In the genomic region with DNA sequence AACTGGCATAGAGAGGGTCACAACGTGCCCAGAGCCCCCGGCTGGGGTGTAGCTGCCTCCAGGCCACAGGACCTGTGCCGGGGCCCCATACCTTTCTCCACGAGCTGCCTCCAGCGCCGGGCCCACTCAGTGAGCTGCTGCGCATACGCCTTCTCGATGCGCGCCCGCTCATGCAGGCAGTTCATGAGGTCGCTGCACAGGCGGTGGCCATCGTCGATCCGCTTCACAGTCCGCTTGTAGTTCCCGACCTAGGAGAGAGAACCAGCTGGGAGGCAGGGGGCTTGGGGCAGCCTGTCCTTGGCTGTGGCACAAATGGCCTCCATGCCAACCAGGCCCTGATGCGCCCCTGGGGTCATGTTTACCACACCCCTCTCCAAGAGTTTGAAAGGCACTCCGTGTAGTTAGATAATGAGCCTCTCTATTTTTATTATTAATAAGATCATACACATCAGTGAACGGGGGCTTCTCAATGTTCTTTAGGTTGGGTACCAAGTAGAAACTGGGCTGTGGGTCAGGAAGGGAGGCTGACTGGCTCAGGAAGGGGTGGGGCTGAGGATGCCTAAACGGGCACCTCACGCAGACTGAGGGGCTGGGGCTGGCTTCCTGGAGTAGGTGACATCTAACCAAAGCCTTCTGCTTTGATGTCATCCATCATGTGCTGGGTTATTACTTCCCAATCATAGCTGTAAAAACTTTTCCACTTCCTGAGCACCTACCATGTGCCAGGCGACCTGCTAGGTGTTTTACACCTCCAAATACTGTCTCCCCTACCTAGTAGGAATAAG, we compare ENCODE assay signal across 17 cellular contexts. TPM values are rescaled to one million over a fixed set of nuclear protein-coding genes. Genes with fewer than 3 reads are reported as not detected.
DNase-seq lines count a peak whose midpoint lies in the region; ATAC-seq lines count a peak whose summit lies in the region.
"Had no signal": no experiment of that assay in that cellular context is flagged by ENCODE, and none has a peak within 500 bp of the region (broad histone marks: within the 10 kb centered on the region; RNA-seq: fewer than 3 reads in every experiment).

No MANE protein-coding gene starts in this region.

- peaks cover 66% of the 10 kb centered on the region for H3K4me1 Mint-ChIP-seq in activated CD8-positive, alpha-beta memory T cell treated with anti-CD3 and anti-CD28 coated beads, Interleukin-2, amount 10 ng/mL, durations not matched to agents 7 days and 5 days
- peaks cover 36% of the 10 kb centered on the region for H3K4me1 Mint-ChIP-seq in T-helper 2 cell treated with Interferon-gamma antibody and Interleukin-4, amounts not matched to agents 5 μg/mL and 100 μg/mL, for 36 hours (ENCODE audit: low read depth)

- H3K4me3 ChIP-seq in skeletal muscle tissue (ENCODE audit: low read length in 3 of 3): no peak overlapping the region

- H3K4me1 ChIP-seq in skeletal muscle tissue (ENCODE audit: control insufficient read depth in 3 of 3, insufficient read depth in 3 of 3, low read length in 3 of 3): peaks cover 41 to 56% (median 50%) of the 10 kb centered on the region in 3 donors

- peak overlapping the region; percentile 87 for H3K27ac Mint-ChIP-seq in activated CD8-positive, alpha-beta memory T cell treated with anti-CD3 and anti-CD28 coated beads, Interleukin-2, amount 10 ng/mL, durations not matched to agents 7 days and 5 days
- peak overlapping the region; percentile 57 for H3K27ac Mint-ChIP-seq in T-helper 2 cell treated with Interferon-gamma antibody and Interleukin-4, amounts not matched to agents 5 μg/mL and 100 μg/mL, for 36 hours

- no peaks in the 10 kb centered on the region for H3K9me3 ChIP-seq in skeletal muscle tissue (ENCODE audit: control insufficient read depth in 3 of 3, low read length in 3 of 3)

- DNase-seq in activated CD8-positive, alpha-beta memory T cell treated with anti-CD3 and anti-CD28 coated beads, Interleukin-2, amount 10 ng/mL, durations not matched to agents 7 days and 5 days: peak; percentile 68
- DNase-seq in activated CD8-positive, alpha-beta memory T cell treated with anti-CD3 and anti-CD28 coated beads, Interleukin-2, amount 50 U/mL, for 48 hours: no peak
- no peak for DNase-seq in T-helper 2 cell treated with Interferon-gamma antibody and Interleukin-4, amounts not matched to agents 5 μg/mL and 100 μg/mL, for 36 hours (ENCODE audit: low spot score)
- no peak for DNase-seq in HuH-7.5 (ENCODE audit: low spot score)
- DNase-seq in NCI-H2107 treated with DMSO at 0.1 percent for 48 hours (lab: John Stamatoyannopoulos, UW; ENCODE audit: unreplicated experiment): no peak
- DNase-seq: activated CD4-positive, alpha-beta T cell treated with anti-CD3 and anti-CD28 coated beads, Interleukin-2, amount 50 U/mL, for 4 hours; activated effector memory CD4-positive, alpha-beta T cell treated with anti-CD3 and anti-CD28 coated beads, Interleukin-2, amount 50 U/mL, for 16 hours; caudate nucleus; mesendoderm; NCI-H1092; NK-92 treated with Interleukin-12 subunit alpha and Interleukin-12 subunit beta, amount 100 ng/mL, for 24 hours; occipital lobe; stimulated activated CD4-positive, alpha-beta T cell treated with anti-CD3 and anti-CD28 coated beads, Interleukin-12 subunit alpha, Interleukin-12 subunit beta, amount 100 ng/mL, for 4 hours had no signal

- H3K36me3 Mint-ChIP-seq in activated CD8-positive, alpha-beta memory T cell treated with anti-CD3 and anti-CD28 coated beads, Interleukin-2, amount 10 ng/mL, durations not matched to agents 7 days and 5 days: peaks cover 3% of the 10 kb centered on the region
- peaks cover 9% of the 10 kb centered on the region for H3K36me3 Mint-ChIP-seq in T-helper 2 cell treated with Interferon-gamma antibody and Interleukin-4, amounts not matched to agents 5 μg/mL and 100 μg/mL, for 36 hours (ENCODE audit: low read depth)

- H3K27me3 Mint-ChIP-seq in activated CD8-positive, alpha-beta memory T cell treated with anti-CD3 and anti-CD28 coated beads, Interleukin-2, amount 10 ng/mL, durations not matched to agents 7 days and 5 days: no peaks in the 10 kb centered on the region
- H3K27me3 Mint-ChIP-seq in T-helper 2 cell treated with Interferon-gamma antibody and Interleukin-4, amounts not matched to agents 5 μg/mL and 100 μg/mL, for 36 hours (ENCODE audit: low read depth): no peaks in the 10 kb centered on the region

- H3K27me3 ChIP-seq in layer of hippocampus (ENCODE audit: control insufficient read depth, insufficient read depth, low read length): no peaks in the 10 kb centered on the region
- no peaks in the 10 kb centered on the region for H3K27me3 ChIP-seq in skeletal muscle tissue (ENCODE audit: control insufficient read depth in 3 of 3, insufficient read depth in 3 of 3, low read length in 3 of 3)

- peak overlapping the region in 1 of 3 donors; percentile 45 for H3K9ac ChIP-seq in skeletal muscle tissue (ENCODE audit: low read depth in 1 of 3, low read length in 3 of 3)

- no peaks in the 10 kb centered on the region for H3K9me3 Mint-ChIP-seq in activated CD8-positive, alpha-beta memory T cell treated with anti-CD3 and anti-CD28 coated beads, Interleukin-2, amount 10 ng/mL, durations not matched to agents 7 days and 5 days (ENCODE audit: low read depth)
- H3K9me3 Mint-ChIP-seq in T-helper 2 cell treated with Interferon-gamma antibody and Interleukin-4, amounts not matched to agents 5 μg/mL and 100 μg/mL, for 36 hours: no peaks in the 10 kb centered on the region

- ATAC-seq in activated CD8-positive, alpha-beta memory T cell treated with anti-CD3 and anti-CD28 coated beads, Interleukin-2, amount 10 ng/mL, durations not matched to agents 7 days and 5 days: no peak
- ATAC-seq in GM18873 (IDR thresholded peaks at IDR 0.05; ENCODE audit: low FRiP score, unreplicated experiment): no peak
- ATAC-seq: HCT116 had no signal

- H3K36me3 ChIP-seq in skeletal muscle tissue (ENCODE audit: control insufficient read depth in 3 of 3, insufficient read depth in 3 of 3, low read length in 3 of 3): peaks cover 10 to 12% (median 11%) of the 10 kb centered on the region in 3 donors

- CTCF ChIA-PET in activated CD8-positive, alpha-beta memory T cell treated with anti-CD3 and anti-CD28 coated beads, Interleukin-2, amount 10 ng/mL, durations not matched to agents 7 days and 5 days (lab: Charles Lee): interaction anchor here (1.0 to 1.5 kb wide), 3 partner anchors 26 to 197 kb away, joined by 3 to 9 read pairs (median 5); no protein-coding TSS in a partner anchor

- no peak overlapping the region for H3K4me3 Mint-ChIP-seq in activated CD8-positive, alpha-beta memory T cell treated with anti-CD3 and anti-CD28 coated beads, Interleukin-2, amount 10 ng/mL, durations not matched to agents 7 days and 5 days
- H3K4me3 Mint-ChIP-seq in T-helper 2 cell treated with Interferon-gamma antibody and Interleukin-4, amounts not matched to agents 5 μg/mL and 100 μg/mL, for 36 hours: no peak overlapping the region

- H3K27ac ChIP-seq in layer of hippocampus (ENCODE audit: low read depth, low read length) (peak overlapping the region; percentile 31), skeletal muscle tissue (ENCODE audit: low read depth, low read length) (peak overlapping the region; percentile 90)

RNA-seq across cellular contexts. Expression of a gene that starts 36.5 kb away (rescaled TPM):
- total RNA-seq in activated CD8-positive, alpha-beta memory T cell treated with anti-CD3 and anti-CD28 coated beads, Interleukin-2, amount 10 ng/mL, durations not matched to agents 7 days and 5 days: 10 to 100 TPM; 31.2 to 35.4 TPM
- 32.9 TPM for total RNA-seq in skeletal muscle tissue
